In genomic region chr2:241142063-241142462, GRCh38 we compare ENCODE assay signal across 27 cellular contexts.
"Had no signal": no experiment of that assay in that cellular context is flagged by ENCODE, and none has a peak within 500 bp of the region (broad histone marks: within the 10 kb centered on the region; RNA-seq: fewer than 3 reads in every experiment).

No MANE protein-coding gene starts in this region.

- H3K36me3 Mint-ChIP-seq: activated naive CD8-positive, alpha-beta T cell treated with anti-CD3 and anti-CD28 coated beads, Interleukin-2, amount 10 ng/mL, durations not matched to agents 7 days and 5 days had no signal

- H3K9me3 ChIP-seq: breast epithelium, pancreas, psoas muscle, testis, transverse colon had no signal

- H3K4me3 ChIP-seq: breast epithelium, pancreas, psoas muscle, smooth muscle cell, testis, transverse colon had no signal

- DNase-seq: activated CD4-positive, alpha-beta memory T cell treated with anti-CD3 and anti-CD28 coated beads, Interleukin-2, amount 10 ng/mL, durations not matched to agents 7 days and 5 days; activated CD4-positive, alpha-beta T cell treated with anti-CD3 and anti-CD28 coated beads, Interleukin-2, amount 10 ng/mL, durations not matched to agents 24 days and 14 days; activated CD4-positive, CD25-positive, alpha-beta regulatory T cell treated with anti-CD3 and anti-CD28 coated beads, Interleukin-2, amount 50 U/mL, for 72 hours; activated CD8-positive, alpha-beta memory T cell treated with anti-CD3 and anti-CD28 coated beads, Interleukin-2, amount 50 U/mL, for 48 hours; activated naive CD4-positive, alpha-beta T cell; activated naive CD8-positive, alpha-beta T cell treated with anti-CD3 and anti-CD28 coated beads, Interleukin-2, amount 10 ng/mL, durations not matched to agents 7 days and 5 days; activated T-cell treated with anti-CD3 and anti-CD28 coated beads, Interleukin-2, amount 50 U/mL, for 4 hours; amygdala; central memory CD4-positive, alpha-beta T cell; islet precursor cell; left cardiac atrium; naive B cell; nephron progenitor cell; nucleus accumbens; stimulated activated CD4-positive, alpha-beta T cell treated with anti-CD3 and anti-CD28 coated beads, Interleukin-1b, Interleukin-23, amount 100 ng/mL, for 48 hours; stimulated activated CD4-positive, alpha-beta T cell treated with anti-CD3 and anti-CD28 coated beads, Interleukin-4, amount 100 ng/mL, for 4 hours; stimulated activated CD8-positive, alpha-beta memory T cell treated with anti-CD3 and anti-CD28 coated beads, Interleukin-4, amount 100 ng/mL, for 48 hours; stimulated activated naive CD4-positive, alpha-beta T cell; T1000; testis; transverse colon had no signal

- H3K4me1 ChIP-seq: breast epithelium, pancreas, psoas muscle, transverse colon had no signal

- H3K36me3 ChIP-seq: breast epithelium, pancreas, transverse colon had no signal

- H3K27ac Mint-ChIP-seq: activated CD4-positive, alpha-beta memory T cell treated with anti-CD3 and anti-CD28 coated beads, Interleukin-2, amount 10 ng/mL, durations not matched to agents 7 days and 5 days; activated CD4-positive, alpha-beta T cell treated with anti-CD3 and anti-CD28 coated beads, Interleukin-2, amount 10 ng/mL, durations not matched to agents 24 days and 14 days; dendritic cell treated with granulocyte-macrophage colony-stimulating factor and Interleukin-4, amounts not matched to agents 40 ng/mL and 50 ng/mL, for 4 days; mesothelial cell of epicardium; naive B cell had no signal

- H3K27me3 ChIP-seq: breast epithelium, pancreas, testis, transverse colon had no signal

- H3K27ac ChIP-seq: breast epithelium, psoas muscle, testis, transverse colon had no signal

- H3K4me1 Mint-ChIP-seq: activated CD4-positive, alpha-beta memory T cell treated with anti-CD3 and anti-CD28 coated beads, Interleukin-2, amount 10 ng/mL, durations not matched to agents 7 days and 5 days; mesothelial cell of epicardium; nephron progenitor cell had no signal

- ATAC-seq: activated T-cell treated with anti-CD3 and anti-CD28 coated beads, Interleukin-2, amount 50 U/mL, for 4 hours; left cardiac atrium; psoas muscle had no signal

- H3K27me3 Mint-ChIP-seq: activated CD4-positive, alpha-beta memory T cell treated with anti-CD3 and anti-CD28 coated beads, Interleukin-2, amount 10 ng/mL, durations not matched to agents 7 days and 5 days; activated CD4-positive, alpha-beta T cell treated with anti-CD3 and anti-CD28 coated beads, Interleukin-2, amount 10 ng/mL, durations not matched to agents 24 days and 14 days; activated naive CD8-positive, alpha-beta T cell treated with anti-CD3 and anti-CD28 coated beads, Interleukin-2, amount 10 ng/mL, durations not matched to agents 7 days and 5 days; dendritic cell treated with granulocyte-macrophage colony-stimulating factor and Interleukin-4, amounts not matched to agents 40 ng/mL and 50 ng/mL, for 4 days; naive B cell had no signal

- H3K4me3 Mint-ChIP-seq: activated CD4-positive, alpha-beta memory T cell treated with anti-CD3 and anti-CD28 coated beads, Interleukin-2, amount 10 ng/mL, durations not matched to agents 7 days and 5 days; activated CD4-positive, alpha-beta T cell treated with anti-CD3 and anti-CD28 coated beads, Interleukin-2, amount 10 ng/mL, durations not matched to agents 24 days and 14 days; activated naive CD8-positive, alpha-beta T cell treated with anti-CD3 and anti-CD28 coated beads, Interleukin-2, amount 10 ng/mL, durations not matched to agents 7 days and 5 days; activated T-cell treated with anti-CD3 and anti-CD28 coated beads, Interleukin-2, amount 50 U/mL, for 4 hours; dendritic cell treated with granulocyte-macrophage colony-stimulating factor and Interleukin-4, amounts not matched to agents 40 ng/mL and 50 ng/mL, for 4 days; mesothelial cell of epicardium; nephron progenitor cell had no signal

- H3K9me3 Mint-ChIP-seq: activated CD4-positive, alpha-beta memory T cell treated with anti-CD3 and anti-CD28 coated beads, Interleukin-2, amount 10 ng/mL, durations not matched to agents 7 days and 5 days; activated CD4-positive, alpha-beta T cell treated with anti-CD3 and anti-CD28 coated beads, Interleukin-2, amount 10 ng/mL, durations not matched to agents 24 days and 14 days; activated naive CD8-positive, alpha-beta T cell treated with anti-CD3 and anti-CD28 coated beads, Interleukin-2, amount 10 ng/mL, durations not matched to agents 7 days and 5 days; activated T-cell treated with anti-CD3 and anti-CD28 coated beads, Interleukin-2, amount 50 U/mL, for 4 hours; dendritic cell treated with granulocyte-macrophage colony-stimulating factor and Interleukin-4, amounts not matched to agents 40 ng/mL and 50 ng/mL, for 4 days; mesothelial cell of epicardium; naive B cell; nephron progenitor cell had no signal
